ENCODE assay signal across 28 cellular contexts in genomic region chr9:137781906-137782585, GRCh38.
"Had no signal": no experiment of that assay in that cellular context is flagged by ENCODE, and none has a peak within 500 bp of the region (broad histone marks: within the 10 kb centered on the region; RNA-seq: fewer than 3 reads in every experiment).

No MANE protein-coding gene starts in this region.

- ATAC-seq: activated T-cell treated with anti-CD3 and anti-CD28 coated beads, Interleukin-2, amount 50 U/mL, for 4 hours; activated T-helper 17 cell treated with anti-CD3 and anti-CD28 coated beads, Interleukin-2, amount 50 U/mL, for 72 hours; left lung; right cardiac atrium; stimulated activated naive CD8-positive, alpha-beta T cell treated with anti-CD3 and anti-CD28 coated beads, Interleukin-15, amount 100 ng/mL, for 72 hours; T-helper 17 cell; upper lobe of right lung had no signal

- H3K27ac ChIP-seq: heart left ventricle, left lung, parathyroid adenoma, suprapubic skin, tibial artery, upper lobe of right lung, WERI-Rb-1 had no signal

- H3K27me3 Mint-ChIP-seq: activated CD4-positive, alpha-beta memory T cell treated with anti-CD3 and anti-CD28 coated beads for 36 hours; activated CD4-positive, alpha-beta T cell treated with anti-CD3 and anti-CD28 coated beads, Interleukin-2, amount 10 ng/mL, durations not matched to agents 24 days and 14 days; activated T-helper 17 cell treated with anti-CD3 and anti-CD28 coated beads, Interleukin-2, amount 50 U/mL, for 72 hours; naive B cell; stimulated activated naive CD8-positive, alpha-beta T cell treated with anti-CD3 and anti-CD28 coated beads, Interleukin-15, amount 100 ng/mL, for 72 hours; T-helper 17 cell had no signal

- H3K4me2 ChIP-seq: SK-N-SH had no signal

- H3K9me3 Mint-ChIP-seq: activated CD4-positive, alpha-beta memory T cell treated with anti-CD3 and anti-CD28 coated beads for 36 hours; activated CD4-positive, alpha-beta T cell treated with anti-CD3 and anti-CD28 coated beads, Interleukin-2, amount 10 ng/mL, durations not matched to agents 24 days and 14 days; activated T-cell treated with anti-CD3 and anti-CD28 coated beads, Interleukin-2, amount 50 U/mL, for 4 hours; activated T-helper 17 cell treated with anti-CD3 and anti-CD28 coated beads, Interleukin-2, amount 50 U/mL, for 72 hours; naive B cell; neural crest cell; stimulated activated naive CD8-positive, alpha-beta T cell treated with anti-CD3 and anti-CD28 coated beads, Interleukin-15, amount 100 ng/mL, for 72 hours had no signal

- H3K4me1 ChIP-seq: heart left ventricle, left lung, parathyroid adenoma, suprapubic skin, tibial artery, upper lobe of right lung had no signal

- H2AFZ ChIP-seq: parathyroid adenoma had no signal

- H3K27me3 ChIP-seq: heart left ventricle, left lung, suprapubic skin, tibial artery, upper lobe of right lung had no signal

- H3K9ac ChIP-seq: parathyroid adenoma, SK-N-SH had no signal

- H3K27ac Mint-ChIP-seq: activated CD4-positive, alpha-beta memory T cell treated with anti-CD3 and anti-CD28 coated beads for 36 hours; activated CD4-positive, alpha-beta T cell treated with anti-CD3 and anti-CD28 coated beads, Interleukin-2, amount 10 ng/mL, durations not matched to agents 24 days and 14 days; T-helper 17 cell had no signal

- DNase-seq: activated CD4-positive, alpha-beta memory T cell treated with anti-CD3 and anti-CD28 coated beads for 36 hours; activated CD4-positive, alpha-beta T cell treated with anti-CD3 and anti-CD28 coated beads, Interleukin-2, amount 10 ng/mL, durations not matched to agents 24 days and 14 days; activated CD4-positive, CD25-positive, alpha-beta regulatory T cell treated with anti-CD3 and anti-CD28 coated beads, Interleukin-2, amount 50 U/mL, for 72 hours; activated CD8-positive, alpha-beta memory T cell treated with anti-CD3 and anti-CD28 coated beads, Interleukin-2, amount 50 U/mL, for 48 hours; activated naive CD4-positive, alpha-beta T cell; activated T-cell treated with anti-CD3 and anti-CD28 coated beads, Interleukin-2, amount 50 U/mL, for 4 hours; amygdala; caudate nucleus; heart left ventricle; kidney glomerular epithelial cell; left lung; naive B cell; nucleus accumbens; right cardiac atrium; SK-N-SH; stimulated activated CD4-positive, alpha-beta T cell treated with anti-CD3 and anti-CD28 coated beads, Interleukin-2, amount 100 ng/mL, for 48 hours; stimulated activated naive CD8-positive, alpha-beta T cell treated with anti-CD3 and anti-CD28 coated beads, Interleukin-15, amount 100 ng/mL, for 72 hours; SW 1271; T-helper 17 cell; T1000; tibial artery; upper lobe of right lung; WERI-Rb-1 had no signal

- H3K9me3 ChIP-seq: heart left ventricle, left lung, SK-N-SH, suprapubic skin, tibial artery, upper lobe of right lung had no signal

- H3K4me3 ChIP-seq: heart left ventricle, left lung, lung, suprapubic skin, tibial artery, upper lobe of right lung had no signal

- H3K4me3 Mint-ChIP-seq: activated CD4-positive, alpha-beta memory T cell treated with anti-CD3 and anti-CD28 coated beads for 36 hours; activated CD4-positive, alpha-beta T cell treated with anti-CD3 and anti-CD28 coated beads, Interleukin-2, amount 10 ng/mL, durations not matched to agents 24 days and 14 days; activated T-cell treated with anti-CD3 and anti-CD28 coated beads, Interleukin-2, amount 50 U/mL, for 4 hours; activated T-helper 17 cell treated with anti-CD3 and anti-CD28 coated beads, Interleukin-2, amount 50 U/mL, for 72 hours; naive B cell; neural crest cell; stimulated activated naive CD8-positive, alpha-beta T cell treated with anti-CD3 and anti-CD28 coated beads, Interleukin-15, amount 100 ng/mL, for 72 hours; T-helper 17 cell had no signal
